In genomic region chr9:112505083-112505482, GRCh38 we compare ENCODE assay signal across 32 cellular contexts.
"Had no signal": no experiment of that assay in that cellular context is flagged by ENCODE, and none has a peak within 500 bp of the region (broad histone marks: within the 10 kb centered on the region; RNA-seq: fewer than 3 reads in every experiment).

No MANE protein-coding gene starts in this region.

- ATAC-seq: activated CD4-positive, CD25-positive, alpha-beta regulatory T cell treated with anti-CD3 and anti-CD28 coated beads, Interleukin-2, amount 50 U/mL, for 24 hours; gastroesophageal sphincter; naive thymus-derived CD4-positive, alpha-beta T cell; psoas muscle; upper lobe of right lung had no signal

- H3K4me3 Mint-ChIP-seq: activated naive CD4-positive, alpha-beta T cell treated with anti-CD3 and anti-CD28 coated beads for 36 hours; activated naive CD8-positive, alpha-beta T cell treated with anti-CD3 and anti-CD28 coated beads for 36 hours; activated T-helper 1 cell treated with anti-CD3 and anti-CD28 coated beads, Interleukin-12 subunit alpha, Interleukin-12 subunit beta, Interleukin-2, Interleukin-4 antibody, amounts not matched to agents 30 ng/mL and 10 ng/mL and 1 ng/mL, durations not matched to agents 14 hours and 24 hours and 36 hours; brain; naive thymus-derived CD4-positive, alpha-beta T cell; T-helper 2 cell treated with Interferon-gamma antibody and Interleukin-4, amounts not matched to agents 5 μg/mL and 100 μg/mL, for 36 hours had no signal

- H3K4me1 ChIP-seq: ascending aorta, colonic mucosa, gastroesophageal sphincter, psoas muscle, suprapubic skin, upper lobe of right lung had no signal

- H3K27ac Mint-ChIP-seq: activated naive CD4-positive, alpha-beta T cell treated with anti-CD3 and anti-CD28 coated beads for 36 hours; activated naive CD8-positive, alpha-beta T cell treated with anti-CD3 and anti-CD28 coated beads for 36 hours; activated T-helper 1 cell treated with anti-CD3 and anti-CD28 coated beads, Interleukin-12 subunit alpha, Interleukin-12 subunit beta, Interleukin-2, Interleukin-4 antibody, amounts not matched to agents 30 ng/mL and 10 ng/mL and 1 ng/mL, durations not matched to agents 14 hours and 24 hours and 36 hours; naive thymus-derived CD4-positive, alpha-beta T cell; T-helper 2 cell treated with Interferon-gamma antibody and Interleukin-4, amounts not matched to agents 5 μg/mL and 100 μg/mL, for 36 hours had no signal

- H3K9me3 ChIP-seq: adrenal gland, ascending aorta, colonic mucosa, gastroesophageal sphincter, left ventricle myocardium inferior, ovary, psoas muscle, suprapubic skin, tibial artery, upper lobe of right lung had no signal

- H3K27me3 ChIP-seq: adrenal gland, ascending aorta, cardiac muscle cell, colonic mucosa, gastroesophageal sphincter, ovary, suprapubic skin, tibial artery, upper lobe of right lung had no signal

- H3K4me3 ChIP-seq: adrenal gland, ascending aorta, cardiac muscle cell, colonic mucosa, gastroesophageal sphincter, left ventricle myocardium inferior, ovary, psoas muscle, suprapubic skin, tibial artery, upper lobe of right lung had no signal

- H3K36me3 ChIP-seq: adrenal gland, ascending aorta, cardiac muscle cell, colonic mucosa, gastroesophageal sphincter, left ventricle myocardium inferior, ovary, suprapubic skin, tibial artery, upper lobe of right lung had no signal

- H3K9me3 Mint-ChIP-seq: activated naive CD4-positive, alpha-beta T cell treated with anti-CD3 and anti-CD28 coated beads for 36 hours; activated naive CD8-positive, alpha-beta T cell treated with anti-CD3 and anti-CD28 coated beads for 36 hours; activated T-helper 1 cell treated with anti-CD3 and anti-CD28 coated beads, Interleukin-12 subunit alpha, Interleukin-12 subunit beta, Interleukin-2, Interleukin-4 antibody, amounts not matched to agents 30 ng/mL and 10 ng/mL and 1 ng/mL, durations not matched to agents 14 hours and 24 hours and 36 hours; T-helper 2 cell treated with Interferon-gamma antibody and Interleukin-4, amounts not matched to agents 5 μg/mL and 100 μg/mL, for 36 hours had no signal

- H3K27me3 Mint-ChIP-seq: activated naive CD8-positive, alpha-beta T cell treated with anti-CD3 and anti-CD28 coated beads for 36 hours; brain; naive thymus-derived CD4-positive, alpha-beta T cell had no signal

- DNase-seq: activated CD4-positive, alpha-beta T cell treated with anti-CD3 and anti-CD28 coated beads for 48 hours; activated CD4-positive, alpha-beta T cell treated with anti-CD3 and anti-CD28 coated beads, Interleukin-2, amount 50 U/mL, for 48 hours; activated CD8-positive, alpha-beta memory T cell treated with anti-CD3 and anti-CD28 coated beads, Interleukin-2, amount 50 U/mL, for 4 hours; activated effector memory CD4-positive, alpha-beta T cell treated with anti-CD3 and anti-CD28 coated beads, Interleukin-2, amount 50 U/mL, for 16 hours; activated naive CD4-positive, alpha-beta T cell treated with anti-CD3 and anti-CD28 coated beads for 36 hours; activated naive CD8-positive, alpha-beta T cell treated with anti-CD3 and anti-CD28 coated beads for 36 hours; activated T-cell treated with anti-CD3 and anti-CD28 coated beads, Interleukin-2, amount 50 U/mL, for 1 hour; adrenal gland; cerebellar nuclear complex; effector CD8-positive, alpha-beta T cell; erythroblast; hippocampal formation; left ventricle myocardium inferior; mammary epithelial cell; naive thymus-derived CD4-positive, alpha-beta T cell; ovary; psoas muscle; stimulated activated CD4-positive, alpha-beta T cell treated with anti-CD3 and anti-CD28 coated beads, Interleukin-15, amount 100 ng/mL, for 24 hours; stimulated activated CD4-positive, alpha-beta T cell treated with anti-CD3 and anti-CD28 coated beads, Interleukin-2, amount 100 ng/mL, for 24 hours; stimulated activated naive CD4-positive, alpha-beta T cell; T-helper 1 cell; tibial artery; upper lobe of right lung had no signal

- H3K27ac ChIP-seq: adrenal gland, ascending aorta, cardiac muscle cell, colonic mucosa, gastroesophageal sphincter, left ventricle myocardium inferior, ovary, psoas muscle, suprapubic skin, tibial artery, upper lobe of right lung had no signal
